In the genomic region with DNA sequence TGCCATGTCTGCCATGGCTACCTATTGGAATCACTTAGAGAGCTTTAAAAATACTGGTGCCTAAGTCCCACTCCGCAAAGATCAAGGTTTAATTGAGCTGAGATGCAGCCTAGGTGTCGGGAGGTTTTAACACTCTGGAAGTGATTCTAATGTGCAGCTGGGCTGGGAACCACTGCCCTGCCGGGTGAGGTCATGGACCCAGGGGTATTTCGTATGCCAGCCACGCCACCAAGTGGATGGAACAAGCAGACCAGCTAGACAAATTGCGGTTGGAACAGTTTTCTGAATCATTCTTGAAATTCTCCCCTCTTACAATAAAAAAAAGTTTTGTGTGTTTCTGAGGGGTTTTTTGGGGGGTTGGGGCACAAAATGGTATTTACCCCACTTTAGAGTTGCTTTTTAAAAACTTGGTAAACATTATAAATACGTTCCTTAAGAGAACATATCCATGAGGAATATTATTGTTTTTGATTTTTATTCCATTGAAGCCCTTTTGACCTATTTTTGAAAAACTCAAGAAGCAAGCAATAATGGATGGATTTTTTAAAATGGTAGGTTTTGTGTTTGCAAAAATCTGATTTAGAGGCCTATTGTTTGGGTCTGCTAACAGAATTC, we compare ENCODE assay signal across 8 cellular contexts.
A peak's percentile ranks its signal among the peaks of the same experiment; 100 is the strongest.
DNase-seq lines count a peak whose midpoint lies in the region; ATAC-seq and TF ChIP-seq lines count a peak whose summit lies in the region.

No MANE protein-coding gene starts in this region.

- H3K36me3 ChIP-seq in Panc1 (ENCODE audit: control insufficient read depth, insufficient read depth, low read length) = no peaks in the 10 kb centered on the region
- no peaks in the 10 kb centered on the region for H3K36me3 ChIP-seq in heart left ventricle

- POLR2A ChIA-PET in Panc1 (lab: Charles Lee) = no interaction called here

- 7 to 9% (median 8%) methylated on average over 7 of the region's 7 CpGs for WGBS in heart left ventricle, 4 donors

- H3K9me3 ChIP-seq in Panc1 (ENCODE audit: control insufficient read depth, insufficient read depth, low read depth, low read length) = no peaks in the 10 kb centered on the region
- no peaks in the 10 kb centered on the region for H3K9me3 ChIP-seq in heart left ventricle

- H3K27me3 ChIP-seq in Panc1 (ENCODE audit: control insufficient read depth, insufficient read depth, low read length) = peaks cover 32% of the 10 kb centered on the region
- H3K27me3 ChIP-seq in heart left ventricle = no peaks in the 10 kb centered on the region

- TF ChIP-seq CTCF in Panc1 (IDR thresholded peaks at IDR 0.05) (peak; percentile 84), heart left ventricle (IDR thresholded peaks at IDR 0.05) (peak; percentile 32 to 67 (median 54))

- H3K27ac ChIP-seq in Panc1 (ENCODE audit: low read length) (no peak overlapping the region), heart left ventricle (no peak overlapping the region)

- H3K4me3 ChIP-seq in Panc1 (ENCODE audit: low read depth in 2 of 2, low read length in 2 of 2) (no peak overlapping the region), heart left ventricle (no peak overlapping the region)

- CTCF ChIA-PET in Panc1 (lab: Charles Lee) = interaction anchor here (0.7 kb wide), 1 partner anchor 614 kb away, joined by 7 read pairs; no protein-coding TSS in a partner anchor

- DNase-seq in EL (peak; percentile 68), HUDEP-2 (lab: John Stamatoyannopoulos, UW; ENCODE audit: unreplicated experiment in 76 of 76) (peak in 44 of 76 experiments; percentile 2 to 64 (median 25)), Panc1 (ENCODE audit: low read depth, low spot score) (peak; percentile 32), heart left ventricle (peak; percentile 50 to 77 (median 67)), sciatic nerve (ENCODE audit: low spot score) (peak; percentile 63)
- peak; percentile 37 for DNase-seq in activated naive CD4-positive, alpha-beta T cell treated with anti-CD3 and anti-CD28 coated beads, Interleukin-2, amount 50 U/mL, for 16 hours

- intact Hi-C loops in Panc1 (cut with micrococcal nuclease; ENCODE audit: unreplicated experiment) = loop anchor here (1.0 to 10.0 kb wide), 2 partner anchors 158 to 714 kb away; a partner anchor contains a TSS
- intact Hi-C loops in heart left ventricle (cut with DNase I) = loop anchor here (2.0 to 10.0 kb wide), 4 partner anchors 154 to 712 kb away; a partner anchor contains a TSS
- intact Hi-C loops in sciatic nerve (cut with DNase I) = no loop called here

- no TSS peak for BruUV-seq in Panc1 (replicated peaks; lab: Mats Ljungman, UMichigan)

- no peaks in the 10 kb centered on the region for H3K4me1 ChIP-seq in Panc1 (ENCODE audit: control insufficient read depth, insufficient read depth, low read length)
- H3K4me1 ChIP-seq in heart left ventricle = peaks cover 0 to 32% (median 4%) of the 10 kb centered on the region in 12 donors

- no peak for TF ChIP-seq POLR2A in heart left ventricle (IDR thresholded peaks at IDR 0.05)

- in situ Hi-C loops in Panc1 (cut with HindIII; ENCODE audit: low pct_unique_long_range_greater_than_20kb, low sequenced_read_pairs) = no loop called here

- peak; percentile 85 for ATAC-seq in GM21515 (IDR thresholded peaks at IDR 0.05; ENCODE audit: unreplicated experiment)
- peak; percentile 95 for ATAC-seq in Panc1
- ATAC-seq in heart left ventricle = peak; percentile 67 to 94 (median 90)
- ATAC-seq in sciatic nerve = peak; percentile 79
- no peak for ATAC-seq in HG03025 (IDR thresholded peaks at IDR 0.05; ENCODE audit: low FRiP score, unreplicated experiment)
